Comparison of ENCODE assay signal across 7 cellular contexts in the genomic region with DNA sequence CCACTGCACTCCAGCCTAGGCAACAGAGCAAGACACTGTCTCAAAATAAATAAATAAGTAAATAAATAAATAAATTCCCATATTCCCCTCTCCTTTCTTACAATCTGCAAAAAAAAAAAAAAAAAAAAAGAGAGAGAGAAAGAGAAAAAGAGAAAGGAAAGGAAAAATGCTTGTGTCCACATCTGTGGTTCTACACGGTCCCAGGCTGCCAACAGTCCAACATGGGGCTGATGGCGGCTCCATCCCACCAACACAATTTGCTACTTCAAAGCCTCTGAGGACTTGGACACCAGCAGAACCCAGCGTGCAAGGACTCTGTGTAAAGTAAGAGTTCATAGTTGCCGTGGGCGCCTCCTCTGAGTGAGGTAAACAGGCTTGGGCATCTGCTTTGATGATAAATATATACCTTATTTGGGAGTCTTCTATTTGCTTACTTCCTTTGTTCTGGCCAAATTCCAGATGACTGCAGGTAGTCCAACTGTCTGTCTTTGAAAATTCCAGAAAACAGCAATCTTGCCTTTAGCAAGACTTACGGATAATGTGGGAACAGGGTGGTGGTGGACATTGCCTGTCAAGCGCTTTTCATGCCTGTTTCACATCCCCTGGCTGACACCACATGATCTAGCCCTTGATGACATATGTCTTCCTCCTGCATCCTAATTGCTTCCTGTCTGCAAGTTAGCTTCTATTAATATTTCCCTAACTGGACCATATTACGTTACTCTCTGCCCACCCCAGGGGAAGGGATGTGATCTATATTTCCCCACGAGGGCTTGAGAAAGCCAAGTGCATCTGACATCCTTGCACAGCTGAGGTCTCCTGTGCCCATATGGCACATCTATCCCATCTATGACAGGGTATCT. TPM values are rescaled to one million over a fixed set of nuclear protein-coding genes. Genes with fewer than 3 reads are reported as not detected.
DNase-seq lines count a peak whose midpoint lies in the region; ATAC-seq and TF ChIP-seq lines count a peak whose summit lies in the region.

No MANE protein-coding gene starts in this region.

- H3K27me3 ChIP-seq in GM23338 (ENCODE audit: insufficient read depth): no peaks in the 10 kb centered on the region

- ATAC-seq in GM18517 (IDR thresholded peaks at IDR 0.05; ENCODE audit: unreplicated experiment): peak; percentile 54
- ATAC-seq in GM23338: no peak
- peak; percentile 81 to 87 for ATAC-seq in naive B cell (ENCODE audit: low read depth in 2 of 2)

- TF ChIP-seq CTCF in GM23338 (conservative IDR thresholded peaks at IDR 0.05; ENCODE audit: low read depth in 2 of 2) (no peak), foreskin fibroblast (IDR thresholded peaks at IDR 0.05; ENCODE audit: low read depth, low read length) (no peak)

- H3K4me1 Mint-ChIP-seq in GM23338 (peaks cover 12% of the 10 kb centered on the region), naive B cell (peaks cover 46 to 86% (median 76%) of the 10 kb centered on the region in 3 donors)

- H3K27me3 Mint-ChIP-seq in GM23338 (ENCODE audit: insufficient read depth, low read depth, poor library complexity) (peaks cover 5% of the 10 kb centered on the region), naive B cell (no peaks in the 10 kb centered on the region)

- H3K4me2 ChIP-seq in GM23338: no peak overlapping the region

- H3K79me2 ChIP-seq in GM23338 (replicated peaks; ENCODE audit: insufficient read depth): peaks cover 100% of the 10 kb centered on the region

- no peaks in the 10 kb centered on the region for H3K9me3 Mint-ChIP-seq in GM23338
- peaks cover 0 to 3% (median 0%) of the 10 kb centered on the region in 7 donors for H3K9me3 Mint-ChIP-seq in naive B cell

- H2AFZ ChIP-seq in GM23338: no peak overlapping the region

- H3K27ac Mint-ChIP-seq in GM23338: peak overlapping the region; percentile 39; the same call in 1 of the 2 replicates
- H3K27ac Mint-ChIP-seq in naive B cell: peak overlapping the region; percentile 70 to 98 (median 94)

- no peaks in the 10 kb centered on the region for H3K36me3 ChIP-seq in GM23338 (ENCODE audit: insufficient read depth)

- no peak for DNase-seq in GM23338 (ENCODE audit: low spot score)
- peak; percentile 62 for DNase-seq in NCI-H524 treated with DMSO at 0.1 percent for 48 hours (lab: John Stamatoyannopoulos, UW)
- peak; percentile 78 for DNase-seq in naive B cell
- no peak for DNase-seq in iPS-NIHi11 (ENCODE audit: low spot score)
- no peak for DNase-seq in foreskin fibroblast
- no peak for DNase-seq in T1000 (lab: John Stamatoyannopoulos, UW)

- H3K4me1 ChIP-seq in GM23338 (ENCODE audit: insufficient read depth): peaks cover 24% of the 10 kb centered on the region

- H3F3A ChIP-seq in GM23338 (replicated peaks; ENCODE audit: low read depth): peaks cover 1% of the 10 kb centered on the region; the same call in 1 of the 2 replicates

- H3K9me2 ChIP-seq in GM23338 (ENCODE audit: insufficient read depth): no peaks in the 10 kb centered on the region

- H3K4me3 Mint-ChIP-seq in GM23338 (no peak overlapping the region), naive B cell (peak overlapping the region; percentile 26 to 87 (median 66))

- peaks cover 5% of the 10 kb centered on the region; the same call in 1 of the 2 replicates for H4K20me1 ChIP-seq in GM23338 (replicated peaks; ENCODE audit: insufficient read depth)

- H3K36me3 Mint-ChIP-seq in GM23338 (ENCODE audit: low read depth) (peaks cover 12% of the 10 kb centered on the region; the same call in 2 of the 3 replicates), naive B cell (peaks cover 0 to 3% of the 10 kb centered on the region in 2 donors)

- peak overlapping the region; percentile 10; the same call in 1 of the 2 replicates for H3K27ac ChIP-seq in GM23338 (ENCODE audit: low read depth)

- H3K4me3 ChIP-seq in GM23338: no peak overlapping the region
- no peak overlapping the region for H3K4me3 ChIP-seq in foreskin fibroblast (ENCODE audit: low read depth in 1 of 2, low read length in 2 of 2)

TF ChIP-seq in GM23338, 12 proteins besides CTCF, POLR2A, EP300 and RAD21 (continues in another document):
- TF ChIP-seq EZH2phosphoT487 (IDR thresholded peaks at IDR 0.05; ENCODE audit: unreplicated experiment) (no peak), ZNF114 (CRISPR knock-in tag; IDR thresholded peaks at IDR 0.05) (no peak)
- TF ChIP-seq, protein P1, sequence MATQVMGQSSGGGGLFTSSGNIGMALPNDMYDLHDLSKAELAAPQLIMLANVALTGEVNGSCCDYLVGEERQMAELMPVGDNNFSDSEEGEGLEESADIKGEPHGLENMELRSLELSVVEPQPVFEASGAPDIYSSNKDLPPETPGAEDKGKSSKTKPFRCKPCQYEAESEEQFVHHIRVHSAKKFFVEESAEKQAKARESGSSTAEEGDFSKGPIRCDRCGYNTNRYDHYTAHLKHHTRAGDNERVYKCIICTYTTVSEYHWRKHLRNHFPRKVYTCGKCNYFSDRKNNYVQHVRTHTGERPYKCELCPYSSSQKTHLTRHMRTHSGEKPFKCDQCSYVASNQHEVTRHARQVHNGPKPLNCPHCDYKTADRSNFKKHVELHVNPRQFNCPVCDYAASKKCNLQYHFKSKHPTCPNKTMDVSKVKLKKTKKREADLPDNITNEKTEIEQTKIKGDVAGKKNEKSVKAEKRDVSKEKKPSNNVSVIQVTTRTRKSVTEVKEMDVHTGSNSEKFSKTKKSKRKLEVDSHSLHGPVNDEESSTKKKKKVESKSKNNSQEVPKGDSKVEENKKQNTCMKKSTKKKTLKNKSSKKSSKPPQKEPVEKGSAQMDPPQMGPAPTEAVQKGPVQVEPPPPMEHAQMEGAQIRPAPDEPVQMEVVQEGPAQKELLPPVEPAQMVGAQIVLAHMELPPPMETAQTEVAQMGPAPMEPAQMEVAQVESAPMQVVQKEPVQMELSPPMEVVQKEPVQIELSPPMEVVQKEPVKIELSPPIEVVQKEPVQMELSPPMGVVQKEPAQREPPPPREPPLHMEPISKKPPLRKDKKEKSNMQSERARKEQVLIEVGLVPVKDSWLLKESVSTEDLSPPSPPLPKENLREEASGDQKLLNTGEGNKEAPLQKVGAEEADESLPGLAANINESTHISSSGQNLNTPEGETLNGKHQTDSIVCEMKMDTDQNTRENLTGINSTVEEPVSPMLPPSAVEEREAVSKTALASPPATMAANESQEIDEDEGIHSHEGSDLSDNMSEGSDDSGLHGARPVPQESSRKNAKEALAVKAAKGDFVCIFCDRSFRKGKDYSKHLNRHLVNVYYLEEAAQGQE (IDR thresholded peaks at IDR 0.05; ENCODE audit: unreplicated experiment): no peak
- TF ChIP-seq, protein P2, sequence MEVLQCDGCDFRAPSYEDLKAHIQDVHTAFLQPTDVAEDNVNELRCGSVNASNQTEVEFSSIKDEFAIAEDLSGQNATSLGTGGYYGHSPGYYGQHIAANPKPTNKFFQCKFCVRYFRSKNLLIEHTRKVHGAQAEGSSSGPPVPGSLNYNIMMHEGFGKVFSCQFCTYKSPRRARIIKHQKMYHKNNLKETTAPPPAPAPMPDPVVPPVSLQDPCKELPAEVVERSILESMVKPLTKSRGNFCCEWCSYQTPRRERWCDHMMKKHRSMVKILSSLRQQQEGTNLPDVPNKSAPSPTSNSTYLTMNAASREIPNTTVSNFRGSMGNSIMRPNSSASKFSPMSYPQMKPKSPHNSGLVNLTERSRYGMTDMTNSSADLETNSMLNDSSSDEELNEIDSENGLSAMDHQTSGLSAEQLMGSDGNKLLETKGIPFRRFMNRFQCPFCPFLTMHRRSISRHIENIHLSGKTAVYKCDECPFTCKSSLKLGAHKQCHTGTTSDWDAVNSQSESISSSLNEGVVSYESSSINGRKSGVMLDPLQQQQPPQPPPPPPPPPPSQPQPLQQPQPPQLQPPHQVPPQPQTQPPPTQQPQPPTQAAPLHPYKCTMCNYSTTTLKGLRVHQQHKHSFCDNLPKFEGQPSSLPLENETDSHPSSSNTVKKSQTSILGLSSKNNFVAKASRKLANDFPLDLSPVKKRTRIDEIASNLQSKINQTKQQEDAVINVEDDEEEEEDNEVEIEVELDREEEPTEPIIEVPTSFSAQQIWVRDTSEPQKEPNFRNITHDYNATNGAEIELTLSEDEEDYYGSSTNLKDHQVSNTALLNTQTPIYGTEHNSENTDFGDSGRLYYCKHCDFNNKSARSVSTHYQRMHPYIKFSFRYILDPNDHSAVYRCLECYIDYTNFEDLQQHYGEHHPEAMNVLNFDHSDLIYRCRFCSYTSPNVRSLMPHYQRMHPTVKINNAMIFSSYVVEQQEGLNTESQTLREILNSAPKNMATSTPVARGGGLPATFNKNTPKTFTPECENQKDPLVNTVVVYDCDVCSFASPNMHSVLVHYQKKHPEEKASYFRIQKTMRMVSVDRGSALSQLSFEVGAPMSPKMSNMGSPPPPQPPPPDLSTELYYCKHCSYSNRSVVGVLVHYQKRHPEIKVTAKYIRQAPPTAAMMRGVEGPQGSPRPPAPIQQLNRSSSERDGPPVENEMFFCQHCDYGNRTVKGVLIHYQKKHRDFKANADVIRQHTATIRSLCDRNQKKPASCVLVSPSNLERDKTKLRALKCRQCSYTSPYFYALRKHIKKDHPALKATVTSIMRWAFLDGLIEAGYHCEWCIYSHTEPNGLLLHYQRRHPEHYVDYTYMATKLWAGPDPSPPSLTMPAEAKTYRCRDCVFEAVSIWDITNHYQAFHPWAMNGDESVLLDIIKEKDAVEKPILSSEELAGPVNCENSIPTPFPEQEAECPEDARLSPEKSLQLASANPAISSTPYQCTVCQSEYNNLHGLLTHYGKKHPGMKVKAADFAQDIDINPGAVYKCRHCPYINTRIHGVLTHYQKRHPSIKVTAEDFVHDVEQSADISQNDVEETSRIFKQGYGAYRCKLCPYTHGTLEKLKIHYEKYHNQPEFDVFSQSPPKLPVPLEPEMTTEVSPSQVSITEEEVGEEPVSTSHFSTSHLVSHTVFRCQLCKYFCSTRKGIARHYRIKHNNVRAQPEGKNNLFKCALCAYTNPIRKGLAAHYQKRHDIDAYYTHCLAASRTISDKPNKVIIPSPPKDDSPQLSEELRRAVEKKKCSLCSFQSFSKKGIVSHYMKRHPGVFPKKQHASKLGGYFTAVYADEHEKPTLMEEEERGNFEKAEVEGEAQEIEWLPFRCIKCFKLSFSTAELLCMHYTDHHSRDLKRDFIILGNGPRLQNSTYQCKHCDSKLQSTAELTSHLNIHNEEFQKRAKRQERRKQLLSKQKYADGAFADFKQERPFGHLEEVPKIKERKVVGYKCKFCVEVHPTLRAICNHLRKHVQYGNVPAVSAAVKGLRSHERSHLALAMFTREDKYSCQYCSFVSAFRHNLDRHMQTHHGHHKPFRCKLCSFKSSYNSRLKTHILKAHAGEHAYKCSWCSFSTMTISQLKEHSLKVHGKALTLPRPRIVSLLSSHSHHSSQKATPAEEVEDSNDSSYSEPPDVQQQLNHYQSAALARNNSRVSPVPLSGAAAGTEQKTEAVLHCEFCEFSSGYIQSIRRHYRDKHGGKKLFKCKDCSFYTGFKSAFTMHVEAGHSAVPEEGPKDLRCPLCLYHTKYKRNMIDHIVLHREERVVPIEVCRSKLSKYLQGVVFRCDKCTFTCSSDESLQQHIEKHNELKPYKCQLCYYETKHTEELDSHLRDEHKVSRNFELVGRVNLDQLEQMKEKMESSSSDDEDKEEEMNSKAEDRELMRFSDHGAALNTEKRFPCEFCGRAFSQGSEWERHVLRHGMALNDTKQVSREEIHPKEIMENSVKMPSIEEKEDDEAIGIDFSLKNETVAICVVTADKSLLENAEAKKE (CRISPR knock-in tag; IDR thresholded peaks at IDR 0.05): no peak

RNA-seq across cellular contexts. Expression of a gene that starts 10.1 kb away (rescaled TPM):
- 131 and 139 TPM in 2 replicates for total RNA-seq in GM23338 (2014; rRNA removed; shearing (Covaris generic))
- polyA plus RNA-seq in GM23338 (2016; fragmentation: Nextera tagmentation; extraction: Ambion mirVana) (147 and 158 TPM in 2 replicates), naive B cell (ENCODE audit: low read depth in 6 of 6) (100 to 1,000 TPM; 275 to 379 (median 304) TPM)

Comparison
In these comparisons a context has a peak if more than half of its experiments do, and no peak if none do; other contexts are left out.
1. DNase-seq: peak in NCI-H524 treated with DMSO at 0.1 percent for 48 hours (single experiment) and naive B cell (single experiment); none in GM23338 (single experiment), iPS-NIHi11 (single experiment), foreskin fibroblast (0 of 2) and T1000 (single experiment).